Comparison of ENCODE assay signal across 15 cellular contexts in genomic region chr4:132557660-132558059, GRCh38.
A peak's percentile ranks its signal among the peaks of the same experiment; 100 is the strongest.
DNase-seq lines count a peak whose midpoint lies in the region; ATAC-seq and TF ChIP-seq lines count a peak whose summit lies in the region.
"Had no signal": no experiment of that assay in that cellular context is flagged by ENCODE, and none has a peak within 500 bp of the region (broad histone marks: within the 10 kb centered on the region; RNA-seq: fewer than 3 reads in every experiment).

No MANE protein-coding gene starts in this region.

- POLR2A ChIA-PET in AG04450 (lab: Yijun Ruan, JAX): no interaction called here

- ATAC-seq in GM23338 (peak; percentile 81), foreskin keratinocyte (peak; percentile 27)
- ATAC-seq: activated naive CD4-positive, alpha-beta T cell treated with anti-CD3 and anti-CD28 coated beads, Interleukin-2, amount 50 U/mL, for 72 hours; left colon had no signal

- H3K27ac ChIP-seq in AG04450 (ENCODE audit: low read depth, low read length): no peak overlapping the region
- no peak overlapping the region for H3K27ac ChIP-seq in GM23338 (ENCODE audit: low read depth)
- H3K27ac ChIP-seq in foreskin keratinocyte: no peak overlapping the region
- H3K27ac ChIP-seq: suprapubic skin had no signal

- H3K36me3 ChIP-seq in GM23338 (ENCODE audit: insufficient read depth): no peaks in the 10 kb centered on the region
- H3K36me3 ChIP-seq: suprapubic skin had no signal

- peaks cover 7% of the 10 kb centered on the region; the same call in 1 of the 2 replicates for H3K9me2 ChIP-seq in GM23338 (ENCODE audit: insufficient read depth)

- H3K4me2 ChIP-seq in GM23338: no peak overlapping the region

- H3K4me1 ChIP-seq in GM23338 (ENCODE audit: insufficient read depth) (no peaks in the 10 kb centered on the region), foreskin keratinocyte (no peaks in the 10 kb centered on the region)
- H3K4me1 ChIP-seq: suprapubic skin had no signal

- no peak overlapping the region for H3K27ac Mint-ChIP-seq in GM23338
- H3K27ac Mint-ChIP-seq: activated naive CD4-positive, alpha-beta T cell treated with anti-CD3 and anti-CD28 coated beads, Interleukin-2, amount 50 U/mL, for 72 hours; B cell had no signal

- H3K27me3 Mint-ChIP-seq in GM23338 (ENCODE audit: insufficient read depth, low read depth, poor library complexity): no peaks in the 10 kb centered on the region
- H3K27me3 Mint-ChIP-seq: B cell had no signal

- 0 out of 2 replicates have a peak, but pooled peaks have one; percentile 19 for TF ChIP-seq CTCF in AG04450 (IDR thresholded peaks at IDR 0.05; ENCODE audit: low read depth, low read length)
- TF ChIP-seq CTCF in GM23338 (conservative IDR thresholded peaks at IDR 0.05; ENCODE audit: low read depth in 2 of 2): peak; percentile 67 to 69
- peak; percentile 36 for TF ChIP-seq CTCF in foreskin keratinocyte (conservative IDR thresholded peaks at IDR 0.05)

- H2AFZ ChIP-seq in GM23338: no peak overlapping the region

- no peaks in the 10 kb centered on the region for H3F3A ChIP-seq in GM23338 (replicated peaks; ENCODE audit: low read depth)

- H3K4me3 ChIP-seq in AG04450 (ENCODE audit: low read depth, low read length) (no peak overlapping the region), GM23338 (no peak overlapping the region)
- H3K4me3 ChIP-seq: suprapubic skin had no signal

- H3K4me1 Mint-ChIP-seq in GM23338: no peaks in the 10 kb centered on the region
- H3K4me1 Mint-ChIP-seq: B cell had no signal

- no peaks in the 10 kb centered on the region for H3K79me2 ChIP-seq in GM23338 (replicated peaks; ENCODE audit: insufficient read depth)

- H3K27me3 ChIP-seq in AG04450 (ENCODE audit: control insufficient read depth, insufficient read depth, low read length): no peaks in the 10 kb centered on the region
- H3K27me3 ChIP-seq in GM23338 (ENCODE audit: insufficient read depth): no peaks in the 10 kb centered on the region
- no peaks in the 10 kb centered on the region for H3K27me3 ChIP-seq in foreskin keratinocyte
- H3K27me3 ChIP-seq: suprapubic skin had no signal

- peaks cover 3% of the 10 kb centered on the region; the same call in 2 of the 3 replicates for H3K36me3 Mint-ChIP-seq in GM23338 (ENCODE audit: low read depth)
- H3K36me3 Mint-ChIP-seq: activated naive CD4-positive, alpha-beta T cell treated with anti-CD3 and anti-CD28 coated beads, Interleukin-2, amount 50 U/mL, for 72 hours had no signal

- no peaks in the 10 kb centered on the region for H3K9me3 ChIP-seq in AG04450 (ENCODE audit: control insufficient read depth, insufficient read depth, low read length)
- H3K9me3 ChIP-seq: suprapubic skin had no signal

- H3K9me3 Mint-ChIP-seq in GM23338: peaks cover 6% of the 10 kb centered on the region; the same call in 2 of the 3 replicates

- no peak overlapping the region for H3K4me3 Mint-ChIP-seq in GM23338
- H3K4me3 Mint-ChIP-seq: B cell had no signal

- no peaks in the 10 kb centered on the region for H4K20me1 ChIP-seq in GM23338 (replicated peaks; ENCODE audit: insufficient read depth)

- DNase-seq in AG04450 (ENCODE audit: low read depth, low spot score): no peak
- peak; percentile 71 for DNase-seq in GM23338 (ENCODE audit: low spot score)
- peak; percentile 34 for DNase-seq in RKO (ENCODE audit: low spot score)
- DNase-seq in foreskin keratinocyte: peak; percentile 13 to 39
- DNase-seq in NCI-H1105 treated with DMSO at 0.1 percent for 48 hours (lab: John Stamatoyannopoulos, UW): no peak
- no peak for DNase-seq in foreskin melanocyte
- no peak for DNase-seq in DMS153 treated with DMSO at 0.1 percent for 48 hours (lab: John Stamatoyannopoulos, UW; ENCODE audit: unreplicated experiment)
- DNase-seq in retina: no peak
- DNase-seq: activated CD4-positive, CD25-positive, alpha-beta regulatory T cell treated with anti-CD3 and anti-CD28 coated beads, Interleukin-2, amount 50 U/mL, for 72 hours; activated CD8-positive, alpha-beta memory T cell treated with anti-CD3 and anti-CD28 coated beads, Interleukin-2, amount 50 U/mL, for 48 hours; cerebellar nuclear complex; left colon had no signal

- CTCF ChIA-PET in AG04450 (lab: Charles Lee): no interaction called here

TF ChIP-seq in GM23338, 12 proteins besides CTCF, POLR2A, EP300 and RAD21 (continues in another document):
- no peak for TF ChIP-seq STAT1 (IDR thresholded peaks at IDR 0.05; ENCODE audit: unreplicated experiment)
- TF ChIP-seq REST (IDR thresholded peaks at IDR 0.05; ENCODE audit: unreplicated experiment): no peak
- no peak for TF ChIP-seq POLR2AphosphoS5 (IDR thresholded peaks at IDR 0.05; ENCODE audit: low read depth)
- TF ChIP-seq NANOG (IDR thresholded peaks at IDR 0.05; ENCODE audit: borderline replicate concordance): no peak
- TF ChIP-seq ETS1 (IDR thresholded peaks at IDR 0.05): no peak
- TF ChIP-seq JUNB (IDR thresholded peaks at IDR 0.05; ENCODE audit: unreplicated experiment): no peak
- no peak for TF ChIP-seq ZNF331 (CRISPR knock-in tag; IDR thresholded peaks at IDR 0.05; ENCODE audit: low read depth)
- TF ChIP-seq EZH2 (IDR thresholded peaks at IDR 0.05; ENCODE audit: low read depth, unreplicated experiment): no peak
- no peak for TF ChIP-seq EZH2phosphoT487 (IDR thresholded peaks at IDR 0.05; ENCODE audit: unreplicated experiment)

Comparison
In these comparisons a context has a peak if more than half of its experiments do, and no peak if none do; other contexts are left out.
1. DNase-seq: peak in GM23338 (single experiment), RKO (single experiment) and foreskin keratinocyte (2 of 2); none in AG04450 (single experiment), NCI-H1105 treated with DMSO at 0.1 percent for 48 hours (single experiment), foreskin melanocyte (single experiment), DMS153 treated with DMSO at 0.1 percent for 48 hours (single experiment) and retina (single experiment).
2. Peak in every context shown above with its lines, with median percentiles within 50 percentile points of each other: CTCF ChIP-seq.